Comparison of ENCODE assay signal across 1 cellular context in the genomic region with DNA sequence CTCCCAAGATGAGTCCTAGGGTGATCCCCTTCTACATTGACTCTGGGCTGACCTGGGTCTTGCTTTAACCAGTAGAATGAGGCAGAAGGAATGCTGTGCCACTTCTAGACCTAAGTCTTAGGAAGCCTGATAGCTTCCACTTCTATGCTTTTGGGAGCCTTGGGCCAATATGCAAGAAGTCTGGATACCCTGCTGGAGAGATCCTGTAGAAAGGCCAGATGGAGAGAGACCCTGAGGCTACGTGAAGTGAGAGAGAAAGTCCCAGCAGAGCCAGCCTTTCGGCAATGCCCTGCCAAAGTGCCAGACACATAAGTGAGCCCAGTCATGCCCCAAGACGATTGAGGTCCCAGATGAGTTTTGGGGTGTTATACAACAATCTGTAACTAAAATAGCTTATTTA.
TF ChIP-seq lines count a peak whose summit lies in the region.

No MANE protein-coding gene starts in this region.

TF ChIP-seq in H1, 55 proteins besides CTCF, POLR2A, EP300 and RAD21:
- no peak for TF ChIP-seq KDM4A (IDR thresholded peaks at IDR 0.05; ENCODE audit: low read depth, low read length, severe bottlenecking)
- no peak for TF ChIP-seq RNF2 (IDR thresholded peaks at IDR 0.05; ENCODE audit: borderline replicate concordance, low read depth, low read length, missing control alignments, poor library complexity, severe bottlenecking)
- TF ChIP-seq POU5F1 (IDR thresholded peaks at IDR 0.05; ENCODE audit: low read depth, low read length) = no peak
- no peak for TF ChIP-seq CBX5 (IDR thresholded peaks at IDR 0.05; ENCODE audit: low read depth, low read length)
- TF ChIP-seq FOSL1 (IDR thresholded peaks at IDR 0.05; ENCODE audit: insufficient read depth, low read depth, low read length) = no peak
- TF ChIP-seq ZNF274 (IDR thresholded peaks at IDR 0.05; ENCODE audit: borderline replicate concordance, extremely low read depth, low read length) = no peak
- TF ChIP-seq TEAD4 (IDR thresholded peaks at IDR 0.05; ENCODE audit: low read depth, low read length) = no peak
- TF ChIP-seq TAF1 (IDR thresholded peaks at IDR 0.05; ENCODE audit: low read depth, low read length) = no peak
- TF ChIP-seq TAF7 (optimal IDR thresholded peaks at IDR 0.05; ENCODE audit: borderline replicate concordance, low read depth, low read length) = no peak
- TF ChIP-seq CTBP2 (IDR thresholded peaks at IDR 0.05; ENCODE audit: borderline replicate concordance, insufficient read depth, insufficient read length, low read length) = no peak
- TF ChIP-seq KDM5A (IDR thresholded peaks at IDR 0.05; ENCODE audit: low read length) = no peak
- TF ChIP-seq SP1 (IDR thresholded peaks at IDR 0.05; ENCODE audit: low read depth, low read length) = no peak
- no peak for TF ChIP-seq CREB1 (IDR thresholded peaks at IDR 0.05)
- TF ChIP-seq NANOG (IDR thresholded peaks at IDR 0.05; ENCODE audit: insufficient read depth, low read depth, low read length, poor library complexity, severe bottlenecking) = no peak
- TF ChIP-seq, protein P1, sequence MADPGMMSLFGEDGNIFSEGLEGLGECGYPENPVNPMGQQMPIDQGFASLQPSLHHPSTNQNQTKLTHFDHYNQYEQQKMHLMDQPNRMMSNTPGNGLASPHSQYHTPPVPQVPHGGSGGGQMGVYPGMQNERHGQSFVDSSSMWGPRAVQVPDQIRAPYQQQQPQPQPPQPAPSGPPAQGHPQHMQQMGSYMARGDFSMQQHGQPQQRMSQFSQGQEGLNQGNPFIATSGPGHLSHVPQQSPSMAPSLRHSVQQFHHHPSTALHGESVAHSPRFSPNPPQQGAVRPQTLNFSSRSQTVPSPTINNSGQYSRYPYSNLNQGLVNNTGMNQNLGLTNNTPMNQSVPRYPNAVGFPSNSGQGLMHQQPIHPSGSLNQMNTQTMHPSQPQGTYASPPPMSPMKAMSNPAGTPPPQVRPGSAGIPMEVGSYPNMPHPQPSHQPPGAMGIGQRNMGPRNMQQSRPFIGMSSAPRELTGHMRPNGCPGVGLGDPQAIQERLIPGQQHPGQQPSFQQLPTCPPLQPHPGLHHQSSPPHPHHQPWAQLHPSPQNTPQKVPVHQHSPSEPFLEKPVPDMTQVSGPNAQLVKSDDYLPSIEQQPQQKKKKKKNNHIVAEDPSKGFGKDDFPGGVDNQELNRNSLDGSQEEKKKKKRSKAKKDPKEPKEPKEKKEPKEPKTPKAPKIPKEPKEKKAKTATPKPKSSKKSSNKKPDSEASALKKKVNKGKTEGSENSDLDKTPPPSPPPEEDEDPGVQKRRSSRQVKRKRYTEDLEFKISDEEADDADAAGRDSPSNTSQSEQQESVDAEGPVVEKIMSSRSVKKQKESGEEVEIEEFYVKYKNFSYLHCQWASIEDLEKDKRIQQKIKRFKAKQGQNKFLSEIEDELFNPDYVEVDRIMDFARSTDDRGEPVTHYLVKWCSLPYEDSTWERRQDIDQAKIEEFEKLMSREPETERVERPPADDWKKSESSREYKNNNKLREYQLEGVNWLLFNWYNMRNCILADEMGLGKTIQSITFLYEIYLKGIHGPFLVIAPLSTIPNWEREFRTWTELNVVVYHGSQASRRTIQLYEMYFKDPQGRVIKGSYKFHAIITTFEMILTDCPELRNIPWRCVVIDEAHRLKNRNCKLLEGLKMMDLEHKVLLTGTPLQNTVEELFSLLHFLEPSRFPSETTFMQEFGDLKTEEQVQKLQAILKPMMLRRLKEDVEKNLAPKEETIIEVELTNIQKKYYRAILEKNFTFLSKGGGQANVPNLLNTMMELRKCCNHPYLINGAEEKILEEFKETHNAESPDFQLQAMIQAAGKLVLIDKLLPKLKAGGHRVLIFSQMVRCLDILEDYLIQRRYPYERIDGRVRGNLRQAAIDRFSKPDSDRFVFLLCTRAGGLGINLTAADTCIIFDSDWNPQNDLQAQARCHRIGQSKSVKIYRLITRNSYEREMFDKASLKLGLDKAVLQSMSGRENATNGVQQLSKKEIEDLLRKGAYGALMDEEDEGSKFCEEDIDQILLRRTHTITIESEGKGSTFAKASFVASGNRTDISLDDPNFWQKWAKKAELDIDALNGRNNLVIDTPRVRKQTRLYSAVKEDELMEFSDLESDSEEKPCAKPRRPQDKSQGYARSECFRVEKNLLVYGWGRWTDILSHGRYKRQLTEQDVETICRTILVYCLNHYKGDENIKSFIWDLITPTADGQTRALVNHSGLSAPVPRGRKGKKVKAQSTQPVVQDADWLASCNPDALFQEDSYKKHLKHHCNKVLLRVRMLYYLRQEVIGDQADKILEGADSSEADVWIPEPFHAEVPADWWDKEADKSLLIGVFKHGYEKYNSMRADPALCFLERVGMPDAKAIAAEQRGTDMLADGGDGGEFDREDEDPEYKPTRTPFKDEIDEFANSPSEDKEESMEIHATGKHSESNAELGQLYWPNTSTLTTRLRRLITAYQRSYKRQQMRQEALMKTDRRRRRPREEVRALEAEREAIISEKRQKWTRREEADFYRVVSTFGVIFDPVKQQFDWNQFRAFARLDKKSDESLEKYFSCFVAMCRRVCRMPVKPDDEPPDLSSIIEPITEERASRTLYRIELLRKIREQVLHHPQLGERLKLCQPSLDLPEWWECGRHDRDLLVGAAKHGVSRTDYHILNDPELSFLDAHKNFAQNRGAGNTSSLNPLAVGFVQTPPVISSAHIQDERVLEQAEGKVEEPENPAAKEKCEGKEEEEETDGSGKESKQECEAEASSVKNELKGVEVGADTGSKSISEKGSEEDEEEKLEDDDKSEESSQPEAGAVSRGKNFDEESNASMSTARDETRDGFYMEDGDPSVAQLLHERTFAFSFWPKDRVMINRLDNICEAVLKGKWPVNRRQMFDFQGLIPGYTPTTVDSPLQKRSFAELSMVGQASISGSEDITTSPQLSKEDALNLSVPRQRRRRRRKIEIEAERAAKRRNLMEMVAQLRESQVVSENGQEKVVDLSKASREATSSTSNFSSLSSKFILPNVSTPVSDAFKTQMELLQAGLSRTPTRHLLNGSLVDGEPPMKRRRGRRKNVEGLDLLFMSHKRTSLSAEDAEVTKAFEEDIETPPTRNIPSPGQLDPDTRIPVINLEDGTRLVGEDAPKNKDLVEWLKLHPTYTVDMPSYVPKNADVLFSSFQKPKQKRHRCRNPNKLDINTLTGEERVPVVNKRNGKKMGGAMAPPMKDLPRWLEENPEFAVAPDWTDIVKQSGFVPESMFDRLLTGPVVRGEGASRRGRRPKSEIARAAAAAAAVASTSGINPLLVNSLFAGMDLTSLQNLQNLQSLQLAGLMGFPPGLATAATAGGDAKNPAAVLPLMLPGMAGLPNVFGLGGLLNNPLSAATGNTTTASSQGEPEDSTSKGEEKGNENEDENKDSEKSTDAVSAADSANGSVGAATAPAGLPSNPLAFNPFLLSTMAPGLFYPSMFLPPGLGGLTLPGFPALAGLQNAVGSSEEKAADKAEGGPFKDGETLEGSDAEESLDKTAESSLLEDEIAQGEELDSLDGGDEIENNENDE (IDR thresholded peaks at IDR 0.05; ENCODE audit: insufficient replicate concordance, low read length) = no peak
- no peak for TF ChIP-seq SIX5 (IDR thresholded peaks at IDR 0.05; ENCODE audit: low read depth, low read length)
- TF ChIP-seq, protein P2, sequence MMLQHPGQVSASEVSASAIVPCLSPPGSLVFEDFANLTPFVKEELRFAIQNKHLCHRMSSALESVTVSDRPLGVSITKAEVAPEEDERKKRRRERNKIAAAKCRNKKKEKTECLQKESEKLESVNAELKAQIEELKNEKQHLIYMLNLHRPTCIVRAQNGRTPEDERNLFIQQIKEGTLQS (IDR thresholded peaks at IDR 0.05; ENCODE audit: insufficient read depth, low read depth, low read length) = no peak
- no peak for TF ChIP-seq EGR1 (IDR thresholded peaks at IDR 0.05; ENCODE audit: borderline replicate concordance, low read depth, low read length)
